Comparison of ENCODE assay signal across 14 cellular contexts in the genomic region with DNA sequence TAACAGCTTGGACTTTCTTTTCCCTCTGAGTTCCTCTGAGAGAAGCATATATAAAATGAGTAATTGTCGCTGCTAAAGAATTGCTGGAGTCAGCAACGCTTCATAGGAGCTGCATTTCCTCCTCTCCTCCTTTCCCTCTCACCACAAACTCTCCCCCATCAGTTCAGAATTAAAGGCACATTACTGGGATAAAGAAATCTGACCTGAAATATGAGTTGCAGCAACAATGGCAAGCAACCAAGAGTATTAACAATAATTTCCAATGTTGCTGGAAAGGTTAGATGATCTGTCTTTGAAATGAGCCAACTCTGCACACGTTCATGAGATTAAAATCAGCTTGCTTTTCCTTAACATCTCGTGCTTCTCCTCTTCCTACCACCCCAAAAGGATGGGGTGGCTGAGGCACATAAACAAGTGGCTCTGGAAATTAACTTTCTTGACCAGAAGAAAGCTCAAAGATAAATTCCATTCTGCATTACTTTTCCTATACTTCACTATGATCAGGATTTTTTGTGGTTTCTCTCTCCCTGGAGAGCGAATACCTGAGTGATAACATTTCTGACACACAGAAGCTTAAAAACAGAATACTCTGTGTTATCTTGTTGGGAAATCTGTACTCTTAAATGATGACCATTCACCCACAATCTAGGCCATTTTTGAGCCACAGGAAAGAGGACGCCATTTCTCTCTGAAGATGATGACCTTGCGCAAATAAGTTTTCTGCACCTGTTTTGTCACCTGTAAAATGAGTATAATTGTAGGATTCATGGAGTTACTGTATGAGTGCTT.
DNase-seq lines count a peak whose midpoint lies in the region; TF ChIP-seq lines count a peak whose summit lies in the region.
"Had no signal": no experiment of that assay in that cellular context is flagged by ENCODE, and none has a peak within 500 bp of the region (broad histone marks: within the 10 kb centered on the region; RNA-seq: fewer than 3 reads in every experiment).

No MANE protein-coding gene starts in this region.

- H3K27me3 ChIP-seq in muscle layer of duodenum (ENCODE audit: low read depth, low read length), result no peaks in the 10 kb centered on the region
- H3K27me3 ChIP-seq in tibial nerve, result no peaks in the 10 kb centered on the region
- H3K27me3 ChIP-seq in effector memory CD4-positive, alpha-beta T cell (replicated peaks; ENCODE audit: control insufficient read depth, insufficient read depth, low read length, poor library complexity, severe bottlenecking), result no peaks in the 10 kb centered on the region
- H3K27me3 ChIP-seq: neutrophil, Peyer's patch had no signal

- H3K4me1 Mint-ChIP-seq in chondrocyte (ENCODE audit: low read depth), result peaks cover 18% of the 10 kb centered on the region

- no peaks in the 10 kb centered on the region for H3K9me3 ChIP-seq in muscle layer of duodenum (ENCODE audit: control insufficient read depth in 1 of 2, low read length in 2 of 2)
- H3K9me3 ChIP-seq in tibial nerve, result no peaks in the 10 kb centered on the region
- H3K9me3 ChIP-seq in effector memory CD4-positive, alpha-beta T cell (ENCODE audit: control insufficient read depth, low read length), result no peaks in the 10 kb centered on the region
- H3K9me3 ChIP-seq: HAP-1, neutrophil, Peyer's patch had no signal

- H3K27me3 Mint-ChIP-seq in chondrocyte (ENCODE audit: low read depth), result peaks cover 4% of the 10 kb centered on the region

- peak overlapping the region; percentile 7 for H3K4me3 Mint-ChIP-seq in chondrocyte (ENCODE audit: unreplicated experiment)

- WGBS in tibial nerve, 2 donors, result 44 to 49% methylated on average over 7 of the region's 7 CpGs

- H3K4me3 ChIP-seq in muscle layer of duodenum (ENCODE audit: low read depth in 1 of 2, low read length in 2 of 2), result no peak overlapping the region
- H3K4me3 ChIP-seq in tibial nerve, result no peak overlapping the region
- no peak overlapping the region for H3K4me3 ChIP-seq in effector memory CD4-positive, alpha-beta T cell (ENCODE audit: insufficient read depth, low read depth, low read length, poor library complexity, severe bottlenecking)
- H3K4me3 ChIP-seq: HAP-1, Peyer's patch had no signal

- TF ChIP-seq EP300 in Ishikawa (IDR thresholded peaks at IDR 0.05; ENCODE audit: borderline replicate concordance) (no peak), tibial nerve (IDR thresholded peaks at IDR 0.05) (peak in 1 of 2 donors; percentile 84)

- H3K4me1 ChIP-seq in muscle layer of duodenum (ENCODE audit: control insufficient read depth in 1 of 2, insufficient read depth in 2 of 2, low read length in 2 of 2), result peaks cover 22 to 50% of the 10 kb centered on the region in 2 donors
- H3K4me1 ChIP-seq in tibial nerve, result peaks cover 0 to 81% (median 28%) of the 10 kb centered on the region in 4 donors
- peaks cover 6% of the 10 kb centered on the region for H3K4me1 ChIP-seq in effector memory CD4-positive, alpha-beta T cell (ENCODE audit: control insufficient read depth, insufficient read depth, low read length, poor library complexity, severe bottlenecking)
- H3K4me1 ChIP-seq: Peyer's patch had no signal

- no peaks in the 10 kb centered on the region for H3K36me3 Mint-ChIP-seq in chondrocyte (ENCODE audit: low read depth)

- peaks cover 0 to 4% of the 10 kb centered on the region in 2 donors for H3K36me3 ChIP-seq in muscle layer of duodenum (ENCODE audit: control insufficient read depth in 1 of 2, insufficient read depth in 2 of 2, low read length in 2 of 2)
- H3K36me3 ChIP-seq in tibial nerve, result peaks cover 0 to 11% (median 0%) of the 10 kb centered on the region in 3 donors
- H3K36me3 ChIP-seq in effector memory CD4-positive, alpha-beta T cell (ENCODE audit: control insufficient read depth, insufficient read depth, low read length), result peaks cover 3% of the 10 kb centered on the region
- H3K36me3 ChIP-seq: HAP-1, neutrophil, Peyer's patch had no signal

- H3K9me3 Mint-ChIP-seq in chondrocyte (ENCODE audit: low read depth), result no peaks in the 10 kb centered on the region

- TF ChIP-seq CTCF in chondrocyte (IDR thresholded peaks at IDR 0.05) (no peak), tibial nerve (IDR thresholded peaks at IDR 0.05) (no peak)

- H3K27ac ChIP-seq in muscle layer of duodenum (ENCODE audit: low read length) (peak overlapping the region; percentile 41), tibial nerve (peak overlapping the region in 3 of 4 donors; percentile 8 to 75 (median 73))
- no peak overlapping the region for H3K27ac ChIP-seq in effector memory CD4-positive, alpha-beta T cell (ENCODE audit: insufficient read depth, low read length, poor library complexity, severe bottlenecking)
- H3K27ac ChIP-seq: HL-60, neutrophil had no signal

- peak overlapping the region; percentile 12 for H3K27ac Mint-ChIP-seq in chondrocyte (ENCODE audit: unreplicated experiment)

- no peak for TF ChIP-seq RAD21 in Ishikawa (IDR thresholded peaks at IDR 0.05; ENCODE audit: low read depth)

- no peak for DNase-seq in chondrocyte (ENCODE audit: low spot score)
- no peak for DNase-seq in tibial nerve (ENCODE audit: low spot score in 2 of 2)
- no peak for DNase-seq in stimulated activated CD4-positive, alpha-beta T cell treated with anti-CD3 and anti-CD28 coated beads, Interleukin-2, amount 100 ng/mL, for 48 hours
- DNase-seq in effector memory CD4-positive, alpha-beta T cell, result no peak
- DNase-seq in stimulated activated CD4-positive, alpha-beta T cell treated with anti-CD3 and anti-CD28 coated beads, Interleukin-4, amount 100 ng/mL, for 1 hour, result no peak
- DNase-seq in central memory CD4-positive, alpha-beta T cell, result no peak
- DNase-seq: activated T-cell treated with anti-CD3 and anti-CD28 coated beads, Interleukin-2, amount 50 U/mL, for 48 hours; NCI-H187; Peyer's patch had no signal

- TF ChIP-seq POLR2A in tibial nerve (IDR thresholded peaks at IDR 0.05), result no peak

TF ChIP-seq in Ishikawa, 13 proteins besides CTCF, POLR2A, EP300 and RAD21:
- TF ChIP-seq NFIC (IDR thresholded peaks at IDR 0.05) (peak; percentile 18; the same call in 1 of the 2 replicates), ZBTB7A (IDR thresholded peaks at IDR 0.05; ENCODE audit: low read depth) (no peak), TCF12 (IDR thresholded peaks at IDR 0.05; ENCODE audit: low read depth) (no peak)
